ENCODE assay signal across 16 cellular contexts in the genomic region with DNA sequence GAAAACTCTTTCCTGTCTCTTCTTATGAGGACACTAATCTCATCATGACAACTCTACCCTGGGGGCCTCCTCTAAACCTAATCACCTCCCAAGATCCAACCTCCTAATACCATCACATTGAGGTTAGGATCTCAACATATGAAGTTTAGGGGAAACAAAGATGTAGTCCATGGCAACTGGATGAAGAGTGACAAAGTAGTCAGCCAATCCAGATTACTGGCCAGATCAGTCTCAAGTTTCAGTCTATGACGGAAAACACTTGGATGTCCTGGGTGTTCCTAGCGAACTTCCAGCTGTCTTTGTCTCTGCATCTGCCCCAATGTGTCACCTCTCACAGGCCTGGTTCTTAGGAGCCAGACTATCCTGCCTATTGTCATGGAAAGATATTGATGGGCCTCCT.
A peak's percentile ranks its signal among the peaks of the same experiment; 100 is the strongest.
DNase-seq lines count a peak whose midpoint lies in the region; ATAC-seq and TF ChIP-seq lines count a peak whose summit lies in the region.
"Had no signal": no experiment of that assay in that cellular context is flagged by ENCODE, and none has a peak within 500 bp of the region (broad histone marks: within the 10 kb centered on the region; RNA-seq: fewer than 3 reads in every experiment).

No MANE protein-coding gene starts in this region.

- DNase-seq in GM23338 (ENCODE audit: low spot score), result peak; percentile 5
- peak; percentile 15 to 50 for DNase-seq in SJCRH30
- peak; percentile 28 for DNase-seq in iPS DF 4.7 (ENCODE audit: extremely low read depth, low spot score)
- no peak for DNase-seq in lung (ENCODE audit: low spot score)
- DNase-seq in CD8-positive, alpha-beta T cell, result no peak
- DNase-seq in effector memory CD4-positive, alpha-beta T cell, result no peak
- DNase-seq in NCI-H146 (lab: John Stamatoyannopoulos, UW), result no peak
- DNase-seq: BE2C; Caco-2; CD4-positive, alpha-beta memory T cell; DND-41; GDM1; GOT3 had no signal

- H3K9me3 Mint-ChIP-seq in GM23338, result peaks cover 95% of the 10 kb centered on the region
- no peaks in the 10 kb centered on the region for H3K9me3 Mint-ChIP-seq in CD8-positive, alpha-beta T cell

- intact Hi-C loops in CD8-positive, alpha-beta T cell (cut with DNase I, micrococcal nuclease), result no loop called here

- no peaks in the 10 kb centered on the region for H3F3A ChIP-seq in GM23338 (replicated peaks; ENCODE audit: low read depth)

- no peaks in the 10 kb centered on the region for H3K4me1 Mint-ChIP-seq in GM23338
- no peaks in the 10 kb centered on the region for H3K4me1 Mint-ChIP-seq in CD8-positive, alpha-beta T cell (ENCODE audit: low read depth)
- H3K4me1 Mint-ChIP-seq: CD4-positive, alpha-beta memory T cell had no signal

- POLR2A ChIA-PET in CD8-positive, alpha-beta T cell (lab: Charles Lee), result no interaction called here

- H3K4me3 ChIP-seq in GM23338 (no peak overlapping the region), SJCRH30 (no peak overlapping the region), lung (no peak overlapping the region)
- no peak overlapping the region for H3K4me3 ChIP-seq in CD8-positive, alpha-beta T cell (ENCODE audit: low read depth, low read length)
- no peak overlapping the region for H3K4me3 ChIP-seq in effector memory CD4-positive, alpha-beta T cell (ENCODE audit: insufficient read depth, low read depth, low read length, poor library complexity, severe bottlenecking)
- H3K4me3 ChIP-seq: HAP-1 had no signal

- ATAC-seq in GM23338 (no peak), lung (ENCODE audit: insufficient read depth, low FRiP score) (peak; percentile 19)
- ATAC-seq in CD8-positive, alpha-beta T cell, result no peak
- ATAC-seq: HepG2 had no signal

- no peak for TF ChIP-seq CTCF in GM23338 (conservative IDR thresholded peaks at IDR 0.05; ENCODE audit: low read depth in 2 of 2)
- no peak for TF ChIP-seq CTCF in lung (IDR thresholded peaks at IDR 0.05; ENCODE audit: control extremely low read depth, extremely low read depth)
- TF ChIP-seq CTCF in CD8-positive, alpha-beta T cell (IDR thresholded peaks at IDR 0.05), result no peak

- H3K4me3 Mint-ChIP-seq in GM23338, result no peak overlapping the region
- no peak overlapping the region for H3K4me3 Mint-ChIP-seq in CD8-positive, alpha-beta T cell
- H3K4me3 Mint-ChIP-seq: CD4-positive, alpha-beta memory T cell had no signal

- WGBS in lung, 2 donors, result 58 to 85% methylated on average over 2 of the region's 2 CpGs

- no peaks in the 10 kb centered on the region; the same call in 1 of the 2 replicates for H3K9me2 ChIP-seq in GM23338 (ENCODE audit: insufficient read depth)

- H3K27me3 Mint-ChIP-seq in GM23338 (ENCODE audit: insufficient read depth, low read depth, poor library complexity), result no peaks in the 10 kb centered on the region
- H3K27me3 Mint-ChIP-seq in CD8-positive, alpha-beta T cell (ENCODE audit: low read depth), result no peaks in the 10 kb centered on the region
- H3K27me3 Mint-ChIP-seq: CD4-positive, alpha-beta memory T cell had no signal

- no peak overlapping the region for H3K4me2 ChIP-seq in GM23338

- no peaks in the 10 kb centered on the region for H3K36me3 ChIP-seq in GM23338 (ENCODE audit: insufficient read depth)
- H3K36me3 ChIP-seq in SJCRH30, result no peaks in the 10 kb centered on the region
- no peaks in the 10 kb centered on the region for H3K36me3 ChIP-seq in lung (ENCODE audit: control insufficient read depth in 2 of 2, insufficient read depth in 2 of 2, low read length in 2 of 2)
- no peaks in the 10 kb centered on the region for H3K36me3 ChIP-seq in CD8-positive, alpha-beta T cell (ENCODE audit: insufficient read depth, low read length)
- H3K36me3 ChIP-seq in effector memory CD4-positive, alpha-beta T cell (ENCODE audit: control insufficient read depth, insufficient read depth, low read length), result no peaks in the 10 kb centered on the region
- H3K36me3 ChIP-seq: BE2C, HAP-1 had no signal

- no peak overlapping the region for H3K27ac Mint-ChIP-seq in GM23338
- H3K27ac Mint-ChIP-seq in CD8-positive, alpha-beta T cell, result no peak overlapping the region

- no peak overlapping the region for H2AFZ ChIP-seq in GM23338

- no peak overlapping the region for H3K27ac ChIP-seq in GM23338 (ENCODE audit: low read depth)
- no peak overlapping the region for H3K27ac ChIP-seq in SJCRH30
- H3K27ac ChIP-seq in lung (ENCODE audit: low read depth in 1 of 2, low read length in 1 of 2), result no peak overlapping the region
- H3K27ac ChIP-seq in CD8-positive, alpha-beta T cell (ENCODE audit: low read depth, low read length), result no peak overlapping the region
- H3K27ac ChIP-seq in effector memory CD4-positive, alpha-beta T cell (ENCODE audit: insufficient read depth, low read length, poor library complexity, severe bottlenecking), result no peak overlapping the region
- H3K27ac ChIP-seq: C4-2B had no signal

- no peaks in the 10 kb centered on the region for H4K20me1 ChIP-seq in GM23338 (replicated peaks; ENCODE audit: insufficient read depth)

- no peaks in the 10 kb centered on the region for H3K9me3 ChIP-seq in SJCRH30 (replicated peaks)
- peaks cover 0 to 4% of the 10 kb centered on the region in 2 donors for H3K9me3 ChIP-seq in lung (ENCODE audit: control insufficient read depth in 2 of 2, insufficient read depth in 1 of 2, low read length in 1 of 2)
- H3K9me3 ChIP-seq in CD8-positive, alpha-beta T cell (ENCODE audit: low read length), result no peaks in the 10 kb centered on the region
- H3K9me3 ChIP-seq in effector memory CD4-positive, alpha-beta T cell (ENCODE audit: control insufficient read depth, low read length), result no peaks in the 10 kb centered on the region
- H3K9me3 ChIP-seq: BE2C, Caco-2, HAP-1 had no signal

- H3K4me1 ChIP-seq in GM23338 (ENCODE audit: insufficient read depth) (no peaks in the 10 kb centered on the region), SJCRH30 (no peaks in the 10 kb centered on the region), lung (ENCODE audit: control insufficient read depth in 2 of 2, insufficient read depth in 2 of 2, low read length in 2 of 2) (no peaks in the 10 kb centered on the region)
- no peaks in the 10 kb centered on the region for H3K4me1 ChIP-seq in CD8-positive, alpha-beta T cell (ENCODE audit: insufficient read depth, low read length)
- no peaks in the 10 kb centered on the region for H3K4me1 ChIP-seq in effector memory CD4-positive, alpha-beta T cell (ENCODE audit: control insufficient read depth, insufficient read depth, low read length, poor library complexity, severe bottlenecking)
- H3K4me1 ChIP-seq: BE2C, Caco-2, HAP-1 had no signal

- CTCF ChIA-PET in CD8-positive, alpha-beta T cell (lab: Charles Lee), result no interaction called here

- no peaks in the 10 kb centered on the region for H3K27me3 ChIP-seq in GM23338 (ENCODE audit: insufficient read depth)
- H3K27me3 ChIP-seq in SJCRH30, result no peaks in the 10 kb centered on the region
- no peaks in the 10 kb centered on the region for H3K27me3 ChIP-seq in lung (ENCODE audit: control insufficient read depth, insufficient read depth)
- no peaks in the 10 kb centered on the region for H3K27me3 ChIP-seq in CD8-positive, alpha-beta T cell (ENCODE audit: insufficient read depth, low read length)
- no peaks in the 10 kb centered on the region for H3K27me3 ChIP-seq in effector memory CD4-positive, alpha-beta T cell (replicated peaks; ENCODE audit: control insufficient read depth, insufficient read depth, low read length, poor library complexity, severe bottlenecking)
- H3K27me3 ChIP-seq: BE2C had no signal

- H3K79me2 ChIP-seq in GM23338 (replicated peaks; ENCODE audit: insufficient read depth), result no peaks in the 10 kb centered on the region

- H3K36me3 Mint-ChIP-seq in GM23338 (ENCODE audit: low read depth), result peaks cover 16% of the 10 kb centered on the region
- no peaks in the 10 kb centered on the region for H3K36me3 Mint-ChIP-seq in CD8-positive, alpha-beta T cell
- H3K36me3 Mint-ChIP-seq: CD4-positive, alpha-beta memory T cell had no signal

TF ChIP-seq in GM23338, 12 proteins besides CTCF, POLR2A, EP300 and RAD21 (continues in another document):
- TF ChIP-seq EZH2 (IDR thresholded peaks at IDR 0.05; ENCODE audit: low read depth, unreplicated experiment), result no peak
- TF ChIP-seq ZNF331 (CRISPR knock-in tag; IDR thresholded peaks at IDR 0.05; ENCODE audit: low read depth), result no peak
- no peak for TF ChIP-seq CREB1 (CRISPR knock-in tag; IDR thresholded peaks at IDR 0.05; ENCODE audit: low read depth)

Comparison
In these comparisons a context has a peak if more than half of its experiments do, and no peak if none do; other contexts are left out.
1. DNase-seq: peak in GM23338 (single experiment), SJCRH30 (2 of 2) and iPS DF 4.7 (single experiment); none in lung (single experiment), CD8-positive, alpha-beta T cell (0 of 7), effector memory CD4-positive, alpha-beta T cell (0 of 3) and NCI-H146 (single experiment).